In the genomic region with DNA sequence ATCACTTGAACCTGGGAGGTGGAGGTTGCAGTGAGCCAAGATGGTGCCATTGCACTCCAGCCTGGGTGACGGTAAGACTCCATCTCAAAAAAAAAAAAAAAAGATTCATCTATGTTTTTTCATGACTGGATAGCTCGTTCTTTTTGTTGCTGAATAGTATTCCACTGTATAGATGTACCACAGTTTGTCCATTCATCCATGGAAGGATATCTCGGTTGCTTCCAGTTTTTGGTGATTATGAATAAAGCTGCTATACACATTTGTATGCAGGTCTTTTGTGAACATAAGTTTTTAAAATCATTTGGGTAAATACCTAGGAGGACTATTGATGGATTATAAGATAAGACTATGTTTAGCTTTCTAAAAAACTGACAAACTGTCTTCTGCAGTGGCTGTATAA, we compare ENCODE assay signal across 28 cellular contexts.
"Had no signal": no experiment of that assay in that cellular context is flagged by ENCODE, and none has a peak within 500 bp of the region (broad histone marks: within the 10 kb centered on the region; RNA-seq: fewer than 3 reads in every experiment).

No MANE protein-coding gene starts in this region.

- H3K9me3 Mint-ChIP-seq: type B pancreatic cell had no signal

- H3K36me3 ChIP-seq: stomach, suprapubic skin, thoracic aorta, thyroid gland, tibial artery, tibial nerve, transverse colon, upper lobe of left lung, upper lobe of right lung, uterus, vagina had no signal

- H3K9me3 ChIP-seq: testis, thoracic aorta, thyroid gland, upper lobe of left lung, upper lobe of right lung, uterus, vagina had no signal

- H3K27ac ChIP-seq: stomach, suprapubic skin, testis, thoracic aorta, thyroid gland, tibial artery, tibial nerve, transverse colon, upper lobe of left lung, upper lobe of right lung, uterus, vagina had no signal

- H3K27me3 ChIP-seq: stomach, testis, thyroid gland, tibial nerve, transverse colon, upper lobe of left lung, upper lobe of right lung, uterus, vagina had no signal

- ATAC-seq: stimulated activated effector memory CD8-positive, alpha-beta T cell treated with anti-CD3 and anti-CD28 coated beads, Interleukin-12 subunit alpha, Interleukin-12 subunit beta, amount 100 ng/mL, for 72 hours; stimulated activated memory B cell treated with anti-CD40 and anti-IgM and Interleukin-4, amounts not matched to agents 10 μg/mL and 1 μg/mL and 100 μg/mL, for 72 hours; stimulated activated naive B cell treated with anti-CD40 and anti-IgM and Interleukin-4, amounts not matched to agents 10 μg/mL and 1 μg/mL and 100 μg/mL, for 72 hours; stimulated activated naive CD8-positive, alpha-beta T cell treated with anti-CD3 and anti-CD28 coated beads, Interleukin-15, amount 100 ng/mL, for 72 hours; stimulated activated naive CD8-positive, alpha-beta T cell treated with anti-CD3 and anti-CD28 coated beads, Interleukin-15, Interleukin-2, amounts not matched to agents 100 U/mL and 50 U/mL, for 24 hours; upper lobe of right lung had no signal

- H3K4me3 Mint-ChIP-seq: stimulated activated effector memory CD8-positive, alpha-beta T cell treated with anti-CD3 and anti-CD28 coated beads, Interleukin-12 subunit alpha, Interleukin-12 subunit beta, amount 100 ng/mL, for 72 hours; stimulated activated memory B cell treated with anti-CD40 and anti-IgM and Interleukin-4, amounts not matched to agents 10 μg/mL and 1 μg/mL and 100 μg/mL, for 72 hours; stimulated activated naive B cell treated with anti-CD40 and anti-IgM and Interleukin-4, amounts not matched to agents 10 μg/mL and 1 μg/mL and 100 μg/mL, for 72 hours; stimulated activated naive CD8-positive, alpha-beta T cell treated with anti-CD3 and anti-CD28 coated beads, Interleukin-15, amount 100 ng/mL, for 72 hours; stimulated activated naive CD8-positive, alpha-beta T cell treated with anti-CD3 and anti-CD28 coated beads, Interleukin-15, Interleukin-2, amounts not matched to agents 100 ng/mL and 50 ng/mL, for 24 hours; type B pancreatic cell had no signal

- H3K4me1 ChIP-seq: stomach, suprapubic skin, testis, thyroid gland, tibial artery, tibial nerve, transverse colon, upper lobe of left lung, upper lobe of right lung, uterus, vagina had no signal

- H3K27ac Mint-ChIP-seq: stimulated activated effector memory CD8-positive, alpha-beta T cell treated with anti-CD3 and anti-CD28 coated beads, Interleukin-12 subunit alpha, Interleukin-12 subunit beta, amount 100 ng/mL, for 72 hours; stimulated activated memory B cell treated with anti-CD40 and anti-IgM and Interleukin-4, amounts not matched to agents 10 μg/mL and 1 μg/mL and 100 μg/mL, for 72 hours; stimulated activated naive B cell treated with anti-CD40 and anti-IgM and Interleukin-4, amounts not matched to agents 10 μg/mL and 1 μg/mL and 100 μg/mL, for 72 hours; stimulated activated naive CD8-positive, alpha-beta T cell treated with anti-CD3 and anti-CD28 coated beads, Interleukin-15, amount 100 ng/mL, for 72 hours; stimulated activated naive CD8-positive, alpha-beta T cell treated with anti-CD3 and anti-CD28 coated beads, Interleukin-15, Interleukin-2, amounts not matched to agents 100 ng/mL and 50 ng/mL, for 24 hours; type B pancreatic cell had no signal

- H3K4me3 ChIP-seq: stomach, suprapubic skin, testis, thoracic aorta, thyroid gland, tibial artery, tibial nerve, transverse colon, upper lobe of left lung, upper lobe of right lung, uterus, vagina had no signal

- DNase-seq: stimulated activated CD4-positive, alpha-beta T cell treated with anti-CD3 and anti-CD28 coated beads, Interleukin-2, amount 100 ng/mL, for 48 hours; stimulated activated CD4-positive, alpha-beta T cell treated with anti-CD3 and anti-CD28 coated beads, Interleukin-4, amount 100 ng/mL, for 1 hour; stimulated activated CD4-positive, alpha-beta T cell treated with anti-CD3 and anti-CD28 coated beads, Interleukin-4, amount 100 ng/mL, for 24 hours; stimulated activated CD4-positive, alpha-beta T cell treated with anti-CD3 and anti-CD28 coated beads, Interleukin-4, amount 100 ng/mL, for 4 hours; stimulated activated CD8-positive, alpha-beta memory T cell treated with anti-CD3 and anti-CD28 coated beads, Interleukin-4, amount 100 ng/mL, for 48 hours; stimulated activated naive B cell treated with anti-CD40 and anti-IgM and Interleukin-4, amounts not matched to agents 10 μg/mL and 1 μg/mL and 100 μg/mL, for 72 hours; stimulated activated naive CD4-positive, alpha-beta T cell; stimulated activated naive CD4-positive, alpha-beta T cell treated with Interleukin-2 at 50 U/mL for 16 hours; stimulated activated naive CD8-positive, alpha-beta T cell treated with anti-CD3 and anti-CD28 coated beads, Interleukin-15, amount 100 ng/mL, for 72 hours; stimulated activated naive CD8-positive, alpha-beta T cell treated with anti-CD3 and anti-CD28 coated beads, Interleukin-15, Interleukin-2, amounts not matched to agents 100 U/mL and 50 U/mL, for 24 hours; stomach; substantia nigra; testis; thyroid gland; tibial artery; transverse colon; trophoblast cell; upper lobe of left lung; upper lobe of right lung; uterus had no signal

- H3K36me3 Mint-ChIP-seq: stimulated activated effector memory CD8-positive, alpha-beta T cell treated with anti-CD3 and anti-CD28 coated beads, Interleukin-12 subunit alpha, Interleukin-12 subunit beta, amount 100 ng/mL, for 72 hours had no signal
